Comparison of ENCODE assay signal across 8 cellular contexts in genomic region chr2:191637182-191638078, GRCh38. TPM values are rescaled to one million over a fixed set of nuclear protein-coding genes. Genes with fewer than 3 reads are reported as not detected.
DNase-seq lines count a peak whose midpoint lies in the region; ATAC-seq, FAIRE-seq and TF ChIP-seq lines count a peak whose summit lies in the region.

No MANE protein-coding gene starts in this region.

- TSS peak; percentile 70 for BruUV-seq in endothelial cell of umbilical vein (replicated peaks; lab: Mats Ljungman, UMichigan)

- H3K9ac ChIP-seq in OCI-LY3 (ENCODE audit: low read length) (peak overlapping the region; percentile 67), endothelial cell of umbilical vein (replicated peaks; ENCODE audit: extremely low read depth, insufficient read depth, low read length) (peak overlapping the region; percentile 29), subcutaneous abdominal adipose tissue (ENCODE audit: low read length in 5 of 5) (peak overlapping the region in 1 of 5 donors; percentile 38)

- H3K4me1 ChIP-seq in OCI-LY3 (ENCODE audit: low read length) (peaks cover 80% of the 10 kb centered on the region), endothelial cell of umbilical vein (ENCODE audit: control insufficient read depth, extremely low read depth, insufficient read depth, low read length) (peaks cover 22% of the 10 kb centered on the region), subcutaneous abdominal adipose tissue (ENCODE audit: control insufficient read depth in 5 of 5, insufficient read depth in 5 of 5, low read length in 5 of 5) (peaks cover 0 to 21% (median 17%) of the 10 kb centered on the region in 5 donors)

- no peak for TF ChIP-seq POLR2A in endothelial cell of umbilical vein (IDR thresholded peaks at IDR 0.05; ENCODE audit: low read depth, low read length)

- no peak overlapping the region for H3K4me3 Mint-ChIP-seq in activated naive CD4-positive, alpha-beta T cell treated with anti-CD3 and anti-CD28 coated beads for 36 hours

- intact Hi-C loops in activated naive CD4-positive, alpha-beta T cell treated with anti-CD3 and anti-CD28 coated beads for 36 hours (cut with micrococcal nuclease): loop anchor here (1.0 to 5.0 kb wide), 6 partner anchors 14 to 445 kb away; no protein-coding TSS in a partner anchor
- intact Hi-C loops in endothelial cell of umbilical vein (cut with micrococcal nuclease): loop anchor here (1.0 to 5.0 kb wide), 2 partner anchors 12 to 40 kb away; partner anchors contain the start of gene NABP1

- peak overlapping the region; percentile 73 for H3K4me2 ChIP-seq in OCI-LY3 (ENCODE audit: low read length)
- peak overlapping the region; percentile 69 for H3K4me2 ChIP-seq in endothelial cell of umbilical vein (ENCODE audit: insufficient read depth, low read length)

- peak; percentile 72 for ATAC-seq in HG02798 (IDR thresholded peaks at IDR 0.05; ENCODE audit: poor library complexity, unreplicated experiment)

- H3K4me1 Mint-ChIP-seq in activated naive CD4-positive, alpha-beta T cell treated with anti-CD3 and anti-CD28 coated beads for 36 hours (ENCODE audit: low read depth): peaks cover 58% of the 10 kb centered on the region

- TF ChIP-seq CTCF in OCI-LY3 (IDR thresholded peaks at IDR 0.05; ENCODE audit: low read depth, low read length) (no peak), endothelial cell of umbilical vein (IDR thresholded peaks at IDR 0.05; ENCODE audit: extremely low read depth in 1 of 2, insufficient read depth in 1 of 2, low read depth in 1 of 2, low read length in 2 of 2) (no peak)

- CTCF ChIA-PET in activated naive CD4-positive, alpha-beta T cell treated with anti-CD3 and anti-CD28 coated beads for 36 hours (lab: Charles Lee): interaction anchor here (0.6 to 2.9 kb wide), 10 partner anchors 11 to 71 kb away, joined by 3 to 16 read pairs (median 4); no protein-coding TSS in a partner anchor
- CTCF ChIA-PET in endothelial cell of umbilical vein (lab: Charles Lee): interaction anchor here (1.1 to 1.8 kb wide), 11 partner anchors 9 to 525 kb away, joined by 3 to 10 read pairs (median 3); partner anchors contain the start of gene NABP1

- peak overlapping the region; percentile 49 for H3K4me3 ChIP-seq in OCI-LY3 (ENCODE audit: low read length)
- H3K4me3 ChIP-seq in endothelial cell of umbilical vein (replicated peaks in 1 of 3; ENCODE audit: insufficient read depth in 1 of 3, low read depth in 1 of 3, low read length in 3 of 3): peak overlapping the region in 1 of 3 experiments; percentile 3
- no peak overlapping the region for H3K4me3 ChIP-seq in subcutaneous abdominal adipose tissue (ENCODE audit: low read depth in 1 of 5, low read length in 5 of 5)

- no peaks in the 10 kb centered on the region for H3K9me1 ChIP-seq in endothelial cell of umbilical vein (replicated peaks; ENCODE audit: control insufficient read depth, extremely low read depth, insufficient read depth, low read length)

- H3K9me3 Mint-ChIP-seq in activated naive CD4-positive, alpha-beta T cell treated with anti-CD3 and anti-CD28 coated beads for 36 hours: no peaks in the 10 kb centered on the region

- H3K27ac Mint-ChIP-seq in activated naive CD4-positive, alpha-beta T cell treated with anti-CD3 and anti-CD28 coated beads for 36 hours: peak overlapping the region; percentile 77

- peak overlapping the region; percentile 87 for H3K27ac ChIP-seq in OCI-LY3 (ENCODE audit: low read length)
- peak overlapping the region; percentile 77 for H3K27ac ChIP-seq in endothelial cell of umbilical vein (ENCODE audit: insufficient read depth, low read depth, low read length)
- H3K27ac ChIP-seq in subcutaneous abdominal adipose tissue (ENCODE audit: low read depth, low read length): peak overlapping the region; percentile 59

- H3K36me3 Mint-ChIP-seq in activated naive CD4-positive, alpha-beta T cell treated with anti-CD3 and anti-CD28 coated beads for 36 hours (ENCODE audit: low read depth): no peaks in the 10 kb centered on the region

- H3K36me3 ChIP-seq in OCI-LY3 (replicated peaks; ENCODE audit: low read depth, low read length) (no peaks in the 10 kb centered on the region), endothelial cell of umbilical vein (ENCODE audit: control insufficient read depth in 2 of 2, extremely low read depth in 1 of 2, insufficient read depth in 2 of 2, low read length in 2 of 2) (no peaks in the 10 kb centered on the region), subcutaneous abdominal adipose tissue (ENCODE audit: control insufficient read depth in 5 of 5, insufficient read depth in 5 of 5, low read length in 5 of 5) (no peaks in the 10 kb centered on the region)

- no peaks in the 10 kb centered on the region for H3K27me3 Mint-ChIP-seq in activated naive CD4-positive, alpha-beta T cell treated with anti-CD3 and anti-CD28 coated beads for 36 hours (ENCODE audit: low read depth)

- FAIRE-seq in endothelial cell of umbilical vein (lab: Jason Lieb, UNC): peak; percentile 67

- H3K79me2 ChIP-seq in OCI-LY3 (ENCODE audit: low read length) (no peaks in the 10 kb centered on the region), endothelial cell of umbilical vein (ENCODE audit: control insufficient read depth, insufficient read depth, low read length) (no peaks in the 10 kb centered on the region)

- POLR2A ChIA-PET in endothelial cell of umbilical vein (lab: Charles Lee): interaction anchor here (2.4 kb wide), 1 partner anchor 40 kb away, joined by 25 read pairs; the partner anchor contains the start of gene NABP1

- no peak overlapping the region for H2AFZ ChIP-seq in OCI-LY3 (ENCODE audit: low read depth, low read length)
- peak overlapping the region; percentile 66 for H2AFZ ChIP-seq in endothelial cell of umbilical vein (ENCODE audit: low read depth, low read length)

- H4K20me1 ChIP-seq in OCI-LY3 (ENCODE audit: insufficient read depth, low read length) (no peaks in the 10 kb centered on the region), endothelial cell of umbilical vein (replicated peaks; ENCODE audit: control insufficient read depth, extremely low read depth, insufficient read depth, low read length) (no peaks in the 10 kb centered on the region)

- no peak for DNase-seq in activated naive CD4-positive, alpha-beta T cell treated with anti-CD3 and anti-CD28 coated beads for 36 hours
- no peak for DNase-seq in activated naive CD4-positive, alpha-beta T cell treated with anti-CD3 and anti-CD28 coated beads, Interleukin-2, amount 50 U/mL, for 16 hours
- peak; percentile 66 for DNase-seq in endothelial cell of umbilical vein (ENCODE audit: low read depth, low spot score)
- no peak for DNase-seq in hippocampal formation (lab: John Stamatoyannopoulos, UW)
- no peak for DNase-seq in NCI-H2227 (lab: John Stamatoyannopoulos, UW; ENCODE audit: unreplicated experiment)

- H3K27me3 ChIP-seq in OCI-LY3 (ENCODE audit: low read depth, low read length) (no peaks in the 10 kb centered on the region), endothelial cell of umbilical vein (ENCODE audit: control insufficient read depth in 2 of 2, insufficient read depth in 2 of 2, low read length in 2 of 2) (no peaks in the 10 kb centered on the region), subcutaneous abdominal adipose tissue (ENCODE audit: control insufficient read depth in 5 of 5, insufficient read depth in 4 of 5, low read length in 5 of 5) (no peaks in the 10 kb centered on the region)

- H3K9me3 ChIP-seq in OCI-LY3 (ENCODE audit: insufficient read depth, low read length): no peaks in the 10 kb centered on the region
- no peaks in the 10 kb centered on the region for H3K9me3 ChIP-seq in endothelial cell of umbilical vein (replicated peaks; ENCODE audit: control insufficient read depth, insufficient read depth, low read length)
- H3K9me3 ChIP-seq in subcutaneous abdominal adipose tissue (ENCODE audit: control insufficient read depth in 5 of 5, low read length in 5 of 5): no peaks in the 10 kb centered on the region

- dilution Hi-C loops in endothelial cell of umbilical vein (cut with MboI; ENCODE audit: extremely low pct_ligation_motif_present, low sequenced_read_pairs): no loop called here

TF ChIP-seq in endothelial cell of umbilical vein, 7 proteins besides CTCF, POLR2A, EP300 and RAD21:
- TF ChIP-seq MYC (IDR thresholded peaks at IDR 0.05; ENCODE audit: low read depth, low read length): no peak
- peak; percentile 67 for TF ChIP-seq FOS (IDR thresholded peaks at IDR 0.05; ENCODE audit: borderline replicate concordance, insufficient read depth, low read length)
- TF ChIP-seq EZH2 (IDR thresholded peaks at IDR 0.05; ENCODE audit: borderline replicate concordance, low read depth, low read length, severe bottlenecking): no peak
- no peak for TF ChIP-seq MAX (IDR thresholded peaks at IDR 0.05; ENCODE audit: insufficient read depth, insufficient read length)
- TF ChIP-seq GATA2 (IDR thresholded peaks at IDR 0.05; ENCODE audit: insufficient read depth, insufficient read length, low read depth, low read length): peak; percentile 87
- peak; percentile 50 for TF ChIP-seq JUN (IDR thresholded peaks at IDR 0.05; ENCODE audit: borderline replicate concordance, insufficient read depth, insufficient read length, low read depth)
- TF ChIP-seq POLR2AphosphoS5 (IDR thresholded peaks at IDR 0.05; ENCODE audit: insufficient read depth, low read depth, low read length): peak; percentile 20

RNA-seq across cellular contexts. Expression of gene NABP1, which starts 40.5 kb away (rescaled TPM):
- 100 to 1,000 TPM in 1 of 2 experiments, 10 to 100 TPM in 1; 97.5 to 101 TPM for total RNA-seq in activated naive CD4-positive, alpha-beta T cell treated with anti-CD3 and anti-CD28 coated beads for 36 hours
- total RNA-seq in endothelial cell of umbilical vein: 42.4 and 47.6 TPM in 2 replicates
- 9.1 and 14.7 TPM in 2 replicates for polyA plus RNA-seq in endothelial cell of umbilical vein
- polyA plus RNA-seq in endothelial cell of umbilical vein (2011; cell fraction: cytosol; rRNA removed): 4.4 and 6.3 TPM in 2 replicates
- 98.7 and 150 TPM in 2 replicates for polyA plus RNA-seq in endothelial cell of umbilical vein (2011; cell fraction: nucleus; rRNA removed)
- 34.6 and 55.6 TPM in 2 replicates for polyA plus RNA-seq in endothelial cell of umbilical vein (2012)
- 31.0 and 38.3 TPM in 2 replicates for polyA minus RNA-seq in endothelial cell of umbilical vein
- 9.1 TPM for polyA minus RNA-seq in endothelial cell of umbilical vein (2011; cell fraction: cytosol; rRNA and poly(A)+ RNA removed)
- polyA minus RNA-seq in endothelial cell of umbilical vein (2011; cell fraction: nucleus; rRNA and poly(A)+ RNA removed): 136 and 161 TPM in 2 replicates
